In the genomic region with DNA sequence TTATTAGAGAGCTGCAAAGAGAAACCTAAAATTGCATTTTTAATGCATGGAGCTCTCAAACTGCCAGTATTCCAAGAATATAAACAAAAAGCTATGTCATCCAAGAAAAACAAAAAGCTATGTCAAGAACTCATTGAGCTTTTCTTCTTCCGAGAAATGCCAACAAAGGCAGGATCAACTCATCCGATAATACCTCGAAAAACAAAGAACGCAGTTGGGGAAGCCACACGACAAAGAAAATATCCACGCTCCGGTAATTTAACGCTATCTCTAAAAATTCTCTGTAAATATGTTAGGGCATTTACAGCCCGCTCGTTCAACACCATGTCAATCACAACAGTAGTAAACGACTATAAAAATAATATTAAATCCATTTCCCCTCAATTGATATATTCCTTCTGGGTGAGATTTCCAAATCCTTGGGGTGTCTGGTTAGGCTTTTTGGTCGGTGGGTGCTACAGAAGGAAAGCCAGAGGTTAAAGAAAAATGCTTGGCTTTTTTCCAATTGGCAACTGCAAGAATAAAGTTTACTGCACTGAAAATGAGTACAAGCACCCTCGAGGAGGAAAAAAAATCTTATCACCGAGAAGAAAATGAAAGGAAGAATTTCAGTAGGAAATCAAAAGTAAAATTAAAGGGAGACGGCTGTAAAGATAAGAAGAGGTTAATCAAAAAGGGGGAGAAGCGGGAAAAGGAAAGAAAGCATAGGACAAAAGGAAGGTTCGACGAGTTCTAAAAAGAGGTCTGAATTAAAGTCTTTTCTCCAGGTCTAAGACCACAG, we compare ENCODE assay signal across 8 cellular contexts. TPM values are rescaled to one million over a fixed set of nuclear protein-coding genes. Genes with fewer than 3 reads are reported as not detected.
A peak's percentile ranks its signal among the peaks of the same experiment; 100 is the strongest.
DNase-seq lines count a peak whose midpoint lies in the region; ATAC-seq and TF ChIP-seq lines count a peak whose summit lies in the region.

No MANE protein-coding gene starts in this region.

- TF ChIP-seq CTCF in MM.1S (IDR thresholded peaks at IDR 0.05; ENCODE audit: low read length) (no peak), liver (IDR thresholded peaks at IDR 0.05; ENCODE audit: low read depth, low read length, missing input control) (no peak), thoracic aorta (IDR thresholded peaks at IDR 0.05) (no peak)

- no peak for TF ChIP-seq RAD21 in liver (IDR thresholded peaks at IDR 0.05)

- H3F3A ChIP-seq in MM.1S (ENCODE audit: insufficient read depth, low read length) = peaks cover 19% of the 10 kb centered on the region

- H3K27ac ChIP-seq in MM.1S (ENCODE audit: low read length) = peak overlapping the region; percentile 93
- H3K27ac ChIP-seq in liver (ENCODE audit: low read depth in 1 of 2, low read length in 2 of 2) = peak overlapping the region; percentile 96 to 98
- H3K27ac ChIP-seq in thoracic aorta = peak overlapping the region; percentile 95 to 96

- H2AFZ ChIP-seq in MM.1S (ENCODE audit: low read length) = peak overlapping the region; percentile 74

- peaks cover 58% of the 10 kb centered on the region for H3K79me2 ChIP-seq in MM.1S (ENCODE audit: low read length)

- H4K20me1 ChIP-seq in MM.1S (ENCODE audit: insufficient read depth, low read length) = peaks cover 11% of the 10 kb centered on the region; the same call in 1 of the 2 replicates

- H3K9ac ChIP-seq in ES-I3 (ENCODE audit: low read depth, low read length) (peak overlapping the region; percentile 100), MM.1S (ENCODE audit: low read length) (peak overlapping the region; percentile 90), liver (ENCODE audit: low read depth in 1 of 2, low read length in 2 of 2) (peak overlapping the region; percentile 78 to 85)

- H3K36me3 ChIP-seq in ES-I3 (ENCODE audit: insufficient read depth, low read length) (no peaks in the 10 kb centered on the region), MM.1S (replicated peaks; ENCODE audit: insufficient read depth, low read length) (no peaks in the 10 kb centered on the region), liver (ENCODE audit: control insufficient read depth in 4 of 4, insufficient read depth in 3 of 4, low read depth in 1 of 4, low read length in 3 of 4) (no peaks in the 10 kb centered on the region), thoracic aorta (no peaks in the 10 kb centered on the region)

- H3K4me1 ChIP-seq in ES-I3 (ENCODE audit: insufficient read depth, low read length) = peaks cover 18% of the 10 kb centered on the region
- 0 out of 2 replicates have a peak, but pooled peaks cover 3% of the 10 kb centered on the region for H3K4me1 ChIP-seq in MM.1S (ENCODE audit: low read length)
- peaks cover 5 to 18% (median 6%) of the 10 kb centered on the region in 4 donors for H3K4me1 ChIP-seq in liver (ENCODE audit: control insufficient read depth in 4 of 4, insufficient read depth in 4 of 4, low read length in 3 of 4)
- peaks cover 21 to 33% of the 10 kb centered on the region in 2 donors for H3K4me1 ChIP-seq in thoracic aorta (ENCODE audit: control insufficient read depth in 1 of 2, low read depth in 2 of 2)

- ATAC-seq in thoracic aorta (ENCODE audit: insufficient number of reproducible peaks, low FRiP score, low read depth) (no peak), GM19455 (IDR thresholded peaks at IDR 0.05; ENCODE audit: unreplicated experiment) (no peak)

- H3K27me3 ChIP-seq in MM.1S (replicated peaks; ENCODE audit: insufficient read depth, low read length) = no peaks in the 10 kb centered on the region
- H3K27me3 ChIP-seq in liver (ENCODE audit: control insufficient read depth in 4 of 4, insufficient read depth in 4 of 4, low read length in 3 of 4) = no peaks in the 10 kb centered on the region
- no peaks in the 10 kb centered on the region for H3K27me3 ChIP-seq in thoracic aorta (replicated peaks; ENCODE audit: insufficient read depth)

- H3K9me3 ChIP-seq in ES-I3 (ENCODE audit: control insufficient read depth, insufficient read depth, low read length) (no peaks in the 10 kb centered on the region), MM.1S (replicated peaks; ENCODE audit: insufficient read depth, low read length) (no peaks in the 10 kb centered on the region), liver (ENCODE audit: control insufficient read depth in 4 of 4, low read length in 3 of 4) (no peaks in the 10 kb centered on the region), thoracic aorta (no peaks in the 10 kb centered on the region)

- DNase-seq in MM.1S (no peak), astrocyte of the hippocampus (ENCODE audit: low read depth, low spot score) (peak; percentile 37), thoracic aorta (ENCODE audit: low spot score) (no peak), NCI-H187 (lab: John Stamatoyannopoulos, UW) (no peak), NCI-H1930 (lab: John Stamatoyannopoulos, UW) (no peak)

- H3K4me3 ChIP-seq in MM.1S (ENCODE audit: low read length) (peak overlapping the region; percentile 91), liver (ENCODE audit: low read depth in 1 of 3, low read length in 3 of 3) (peak overlapping the region; percentile 87 to 98 (median 90)), thoracic aorta (peak overlapping the region; percentile 92)

- H3K4me2 ChIP-seq in MM.1S (ENCODE audit: low read depth, low read length) = peak overlapping the region; percentile 59

- no peaks in the 10 kb centered on the region for H3K9me2 ChIP-seq in MM.1S (replicated peaks; ENCODE audit: insufficient read depth, low read length)

- under 1% methylated on average over 18 of the region's 18 CpGs for WGBS in liver

TF ChIP-seq in liver, 16 proteins besides CTCF, POLR2A, EP300 and RAD21 (continues in another document):
- TF ChIP-seq RXRA (IDR thresholded peaks at IDR 0.05) = no peak
- TF ChIP-seq FOXA1 (IDR thresholded peaks at IDR 0.05) = no peak
- TF ChIP-seq, protein P1, sequence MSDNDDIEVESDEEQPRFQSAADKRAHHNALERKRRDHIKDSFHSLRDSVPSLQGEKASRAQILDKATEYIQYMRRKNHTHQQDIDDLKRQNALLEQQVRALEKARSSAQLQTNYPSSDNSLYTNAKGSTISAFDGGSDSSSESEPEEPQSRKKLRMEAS (IDR thresholded peaks at IDR 0.05) = no peak
- no peak for TF ChIP-seq FOXA2 (IDR thresholded peaks at IDR 0.05)
- no peak for TF ChIP-seq SP1 (IDR thresholded peaks at IDR 0.05)
- TF ChIP-seq EGR1 (IDR thresholded peaks at IDR 0.05; ENCODE audit: low read depth in 2 of 2) = no peak
- TF ChIP-seq TAF1 (conservative IDR thresholded peaks at IDR 0.05) = no peak
- TF ChIP-seq, protein P2, sequence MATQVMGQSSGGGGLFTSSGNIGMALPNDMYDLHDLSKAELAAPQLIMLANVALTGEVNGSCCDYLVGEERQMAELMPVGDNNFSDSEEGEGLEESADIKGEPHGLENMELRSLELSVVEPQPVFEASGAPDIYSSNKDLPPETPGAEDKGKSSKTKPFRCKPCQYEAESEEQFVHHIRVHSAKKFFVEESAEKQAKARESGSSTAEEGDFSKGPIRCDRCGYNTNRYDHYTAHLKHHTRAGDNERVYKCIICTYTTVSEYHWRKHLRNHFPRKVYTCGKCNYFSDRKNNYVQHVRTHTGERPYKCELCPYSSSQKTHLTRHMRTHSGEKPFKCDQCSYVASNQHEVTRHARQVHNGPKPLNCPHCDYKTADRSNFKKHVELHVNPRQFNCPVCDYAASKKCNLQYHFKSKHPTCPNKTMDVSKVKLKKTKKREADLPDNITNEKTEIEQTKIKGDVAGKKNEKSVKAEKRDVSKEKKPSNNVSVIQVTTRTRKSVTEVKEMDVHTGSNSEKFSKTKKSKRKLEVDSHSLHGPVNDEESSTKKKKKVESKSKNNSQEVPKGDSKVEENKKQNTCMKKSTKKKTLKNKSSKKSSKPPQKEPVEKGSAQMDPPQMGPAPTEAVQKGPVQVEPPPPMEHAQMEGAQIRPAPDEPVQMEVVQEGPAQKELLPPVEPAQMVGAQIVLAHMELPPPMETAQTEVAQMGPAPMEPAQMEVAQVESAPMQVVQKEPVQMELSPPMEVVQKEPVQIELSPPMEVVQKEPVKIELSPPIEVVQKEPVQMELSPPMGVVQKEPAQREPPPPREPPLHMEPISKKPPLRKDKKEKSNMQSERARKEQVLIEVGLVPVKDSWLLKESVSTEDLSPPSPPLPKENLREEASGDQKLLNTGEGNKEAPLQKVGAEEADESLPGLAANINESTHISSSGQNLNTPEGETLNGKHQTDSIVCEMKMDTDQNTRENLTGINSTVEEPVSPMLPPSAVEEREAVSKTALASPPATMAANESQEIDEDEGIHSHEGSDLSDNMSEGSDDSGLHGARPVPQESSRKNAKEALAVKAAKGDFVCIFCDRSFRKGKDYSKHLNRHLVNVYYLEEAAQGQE (IDR thresholded peaks at IDR 0.05) = no peak
- no peak for TF ChIP-seq GABPA (IDR thresholded peaks at IDR 0.05 in 1 of 2, conservative IDR thresholded peaks at IDR 0.05 in 1 of 2)
- TF ChIP-seq, protein P3, sequence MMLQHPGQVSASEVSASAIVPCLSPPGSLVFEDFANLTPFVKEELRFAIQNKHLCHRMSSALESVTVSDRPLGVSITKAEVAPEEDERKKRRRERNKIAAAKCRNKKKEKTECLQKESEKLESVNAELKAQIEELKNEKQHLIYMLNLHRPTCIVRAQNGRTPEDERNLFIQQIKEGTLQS (IDR thresholded peaks at IDR 0.05) = no peak
- no peak for TF ChIP-seq JUND (IDR thresholded peaks at IDR 0.05)
- TF ChIP-seq YY1 (IDR thresholded peaks at IDR 0.05) = no peak

RNA-seq across cellular contexts. Expression of a gene that starts 0.9 kb away (rescaled TPM):
- total RNA-seq in liver = 10 to 100 TPM; 55.1 to 56.2 TPM
- 10 to 100 TPM; 10.2 to 38.0 TPM for polyA plus RNA-seq in liver
- total RNA-seq in thoracic aorta = 100 to 1,000 TPM in 1 of 2 donors, 10 to 100 TPM in 1; 56.7 to 127 TPM

RNA-seq across cellular contexts. Expression of a gene that starts 10.4 kb away (rescaled TPM):
- total RNA-seq in liver (10 to 100 TPM; 38.4 to 85.2 TPM), thoracic aorta (10 to 100 TPM; 54.7 to 61.5 TPM)
- 10 to 100 TPM; 25.6 to 51.9 TPM for polyA plus RNA-seq in liver

RNA-seq across cellular contexts. Expression of a gene that starts 46.0 kb away (rescaled TPM):
- total RNA-seq in liver (100 to 1,000 TPM in 1 of 2 donors, 10 to 100 TPM in 1; 50.5 to 100 TPM), thoracic aorta (100 to 1,000 TPM in 1 of 2 donors, 10 to 100 TPM in 1; 71.6 to 114 TPM)
- 100 to 1,000 TPM in 1 of 2 donors, 10 to 100 TPM in 1; 45.5 to 213 TPM for polyA plus RNA-seq in liver

RNA-seq across cellular contexts. Expression of a gene that starts 54.3 kb away (rescaled TPM):
- 10 to 100 TPM; 22.5 to 26.0 TPM for total RNA-seq in liver
- polyA plus RNA-seq in liver = 10 to 100 TPM; 20.9 to 35.8 TPM
- 10 to 100 TPM; 15.0 to 20.5 TPM for total RNA-seq in thoracic aorta

RNA-seq across cellular contexts. Expression of a gene that starts 56.7 kb away (rescaled TPM):
- total RNA-seq in liver = 10 to 100 TPM; 18.5 to 20.6 TPM
- polyA plus RNA-seq in liver = 1 to 10 TPM; 8.1 to 8.8 TPM
- 10 to 100 TPM; 13.7 to 25.5 TPM for total RNA-seq in thoracic aorta
